In the genomic region with DNA sequence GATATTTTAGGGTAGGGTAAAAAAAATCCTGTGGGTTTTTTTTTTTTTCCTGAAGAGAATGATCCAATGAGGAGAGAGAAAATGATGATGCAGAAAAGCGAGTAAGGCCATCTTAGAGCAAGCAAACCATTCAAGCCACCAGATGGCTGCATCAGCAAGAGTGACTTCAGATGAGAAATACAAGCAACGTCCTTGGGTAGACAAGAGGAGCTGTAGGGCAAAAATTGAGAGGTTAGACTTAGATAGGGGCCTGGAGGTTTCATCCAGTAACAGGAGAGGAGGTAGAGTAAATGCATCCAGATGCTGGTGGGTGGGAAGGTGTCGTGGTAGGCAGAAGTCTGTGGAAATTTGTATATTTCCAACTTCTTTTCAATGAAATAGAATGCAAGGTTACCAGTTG, we compare ENCODE assay signal across 31 cellular contexts. TPM values are rescaled to one million over a fixed set of nuclear protein-coding genes. Genes with fewer than 3 reads are reported as not detected.
"Had no signal": no experiment of that assay in that cellular context is flagged by ENCODE, and none has a peak within 500 bp of the region (broad histone marks: within the 10 kb centered on the region; RNA-seq: fewer than 3 reads in every experiment).

No MANE protein-coding gene starts in this region.

- H3K4me3 Mint-ChIP-seq: activated naive CD4-positive, alpha-beta T cell treated with anti-CD3 and anti-CD28 coated beads, Interleukin-2, amount 50 U/mL, for 24 hours; activated T-cell treated with anti-CD3 and anti-CD28 coated beads, Interleukin-2, amount 50 U/mL, for 24 hours; immature natural killer cell; naive thymus-derived CD4-positive, alpha-beta T cell; neural crest cell; T-helper 1 cell treated with Interleukin-12 subunit alpha and Interleukin-12 subunit beta and Interleukin-4 antibody, amounts not matched to agents 30 μg/mL and 1 μg/mL, for 36 hours; WTC11 had no signal

- ATAC-seq: esophagus mucosa; left lung; naive thymus-derived CD4-positive, alpha-beta T cell; right lobe of liver; WTC11 had no signal

- DNase-seq: activated CD4-positive, alpha-beta T cell treated with anti-CD3 and anti-CD28 coated beads for 4 hours; activated CD8-positive, alpha-beta memory T cell treated with anti-CD3 and anti-CD28 coated beads for 24 hours; activated CD8-positive, alpha-beta memory T cell treated with anti-CD3 and anti-CD28 coated beads, Interleukin-2, amount 50 U/mL, for 4 hours; activated gamma-delta T cell; activated T-cell treated with anti-CD3 and anti-CD28 coated beads, Interleukin-2, amount 50 U/mL, for 24 hours; adrenal gland; brain microvascular endothelial cell; caudate nucleus; effector memory CD4-positive, alpha-beta T cell; glutamatergic neuron; immature natural killer cell; kidney glomerular epithelial cell; left lung; naive thymus-derived CD4-positive, alpha-beta T cell; posterior cingulate gyrus; right lobe of liver; T1000; transverse colon had no signal

- H3K4me1 Mint-ChIP-seq: activated naive CD4-positive, alpha-beta T cell treated with anti-CD3 and anti-CD28 coated beads, Interleukin-2, amount 50 U/mL, for 24 hours; immature natural killer cell; naive thymus-derived CD4-positive, alpha-beta T cell; neural crest cell; WTC11 had no signal

- H3K27ac Mint-ChIP-seq: activated naive CD4-positive, alpha-beta T cell treated with anti-CD3 and anti-CD28 coated beads, Interleukin-2, amount 50 U/mL, for 24 hours; activated T-cell treated with anti-CD3 and anti-CD28 coated beads, Interleukin-2, amount 50 U/mL, for 24 hours; immature natural killer cell; naive thymus-derived CD4-positive, alpha-beta T cell; T-helper 1 cell treated with Interleukin-12 subunit alpha and Interleukin-12 subunit beta and Interleukin-4 antibody, amounts not matched to agents 30 μg/mL and 1 μg/mL, for 36 hours; WTC11 had no signal

- H3K9me3 Mint-ChIP-seq: activated T-cell treated with anti-CD3 and anti-CD28 coated beads, Interleukin-2, amount 50 U/mL, for 24 hours had no signal

- H3K36me3 Mint-ChIP-seq: activated naive CD4-positive, alpha-beta T cell treated with anti-CD3 and anti-CD28 coated beads, Interleukin-2, amount 50 U/mL, for 24 hours; immature natural killer cell; WTC11 had no signal

- H3K27me3 Mint-ChIP-seq: activated naive CD4-positive, alpha-beta T cell treated with anti-CD3 and anti-CD28 coated beads, Interleukin-2, amount 50 U/mL, for 24 hours had no signal

RNA-seq across cellular contexts. Expression of a gene that starts 14.6 kb away (rescaled TPM):
- total RNA-seq: adrenal gland; ascending aorta; dermis microvascular lymphatic vessel endothelial cell; endothelial cell of umbilical vein; esophagus mucosa; frontal cortex; hepatocyte; left lung; lung; naive thymus-derived CD4-positive, alpha-beta T cell; neural crest cell; omental fat pad; right lobe of liver; temporal lobe; transverse colon; WTC11 had no signal
